1 cellular context compared by ENCODE assay signal in genomic region chr1:231107186-231107585, GRCh38.
TF ChIP-seq lines count a peak whose summit lies in the region.

No MANE protein-coding gene starts in this region.

TF ChIP-seq in GM23338, 12 proteins besides CTCF, POLR2A, EP300 and RAD21 (continued from another document):
- TF ChIP-seq, protein P1, sequence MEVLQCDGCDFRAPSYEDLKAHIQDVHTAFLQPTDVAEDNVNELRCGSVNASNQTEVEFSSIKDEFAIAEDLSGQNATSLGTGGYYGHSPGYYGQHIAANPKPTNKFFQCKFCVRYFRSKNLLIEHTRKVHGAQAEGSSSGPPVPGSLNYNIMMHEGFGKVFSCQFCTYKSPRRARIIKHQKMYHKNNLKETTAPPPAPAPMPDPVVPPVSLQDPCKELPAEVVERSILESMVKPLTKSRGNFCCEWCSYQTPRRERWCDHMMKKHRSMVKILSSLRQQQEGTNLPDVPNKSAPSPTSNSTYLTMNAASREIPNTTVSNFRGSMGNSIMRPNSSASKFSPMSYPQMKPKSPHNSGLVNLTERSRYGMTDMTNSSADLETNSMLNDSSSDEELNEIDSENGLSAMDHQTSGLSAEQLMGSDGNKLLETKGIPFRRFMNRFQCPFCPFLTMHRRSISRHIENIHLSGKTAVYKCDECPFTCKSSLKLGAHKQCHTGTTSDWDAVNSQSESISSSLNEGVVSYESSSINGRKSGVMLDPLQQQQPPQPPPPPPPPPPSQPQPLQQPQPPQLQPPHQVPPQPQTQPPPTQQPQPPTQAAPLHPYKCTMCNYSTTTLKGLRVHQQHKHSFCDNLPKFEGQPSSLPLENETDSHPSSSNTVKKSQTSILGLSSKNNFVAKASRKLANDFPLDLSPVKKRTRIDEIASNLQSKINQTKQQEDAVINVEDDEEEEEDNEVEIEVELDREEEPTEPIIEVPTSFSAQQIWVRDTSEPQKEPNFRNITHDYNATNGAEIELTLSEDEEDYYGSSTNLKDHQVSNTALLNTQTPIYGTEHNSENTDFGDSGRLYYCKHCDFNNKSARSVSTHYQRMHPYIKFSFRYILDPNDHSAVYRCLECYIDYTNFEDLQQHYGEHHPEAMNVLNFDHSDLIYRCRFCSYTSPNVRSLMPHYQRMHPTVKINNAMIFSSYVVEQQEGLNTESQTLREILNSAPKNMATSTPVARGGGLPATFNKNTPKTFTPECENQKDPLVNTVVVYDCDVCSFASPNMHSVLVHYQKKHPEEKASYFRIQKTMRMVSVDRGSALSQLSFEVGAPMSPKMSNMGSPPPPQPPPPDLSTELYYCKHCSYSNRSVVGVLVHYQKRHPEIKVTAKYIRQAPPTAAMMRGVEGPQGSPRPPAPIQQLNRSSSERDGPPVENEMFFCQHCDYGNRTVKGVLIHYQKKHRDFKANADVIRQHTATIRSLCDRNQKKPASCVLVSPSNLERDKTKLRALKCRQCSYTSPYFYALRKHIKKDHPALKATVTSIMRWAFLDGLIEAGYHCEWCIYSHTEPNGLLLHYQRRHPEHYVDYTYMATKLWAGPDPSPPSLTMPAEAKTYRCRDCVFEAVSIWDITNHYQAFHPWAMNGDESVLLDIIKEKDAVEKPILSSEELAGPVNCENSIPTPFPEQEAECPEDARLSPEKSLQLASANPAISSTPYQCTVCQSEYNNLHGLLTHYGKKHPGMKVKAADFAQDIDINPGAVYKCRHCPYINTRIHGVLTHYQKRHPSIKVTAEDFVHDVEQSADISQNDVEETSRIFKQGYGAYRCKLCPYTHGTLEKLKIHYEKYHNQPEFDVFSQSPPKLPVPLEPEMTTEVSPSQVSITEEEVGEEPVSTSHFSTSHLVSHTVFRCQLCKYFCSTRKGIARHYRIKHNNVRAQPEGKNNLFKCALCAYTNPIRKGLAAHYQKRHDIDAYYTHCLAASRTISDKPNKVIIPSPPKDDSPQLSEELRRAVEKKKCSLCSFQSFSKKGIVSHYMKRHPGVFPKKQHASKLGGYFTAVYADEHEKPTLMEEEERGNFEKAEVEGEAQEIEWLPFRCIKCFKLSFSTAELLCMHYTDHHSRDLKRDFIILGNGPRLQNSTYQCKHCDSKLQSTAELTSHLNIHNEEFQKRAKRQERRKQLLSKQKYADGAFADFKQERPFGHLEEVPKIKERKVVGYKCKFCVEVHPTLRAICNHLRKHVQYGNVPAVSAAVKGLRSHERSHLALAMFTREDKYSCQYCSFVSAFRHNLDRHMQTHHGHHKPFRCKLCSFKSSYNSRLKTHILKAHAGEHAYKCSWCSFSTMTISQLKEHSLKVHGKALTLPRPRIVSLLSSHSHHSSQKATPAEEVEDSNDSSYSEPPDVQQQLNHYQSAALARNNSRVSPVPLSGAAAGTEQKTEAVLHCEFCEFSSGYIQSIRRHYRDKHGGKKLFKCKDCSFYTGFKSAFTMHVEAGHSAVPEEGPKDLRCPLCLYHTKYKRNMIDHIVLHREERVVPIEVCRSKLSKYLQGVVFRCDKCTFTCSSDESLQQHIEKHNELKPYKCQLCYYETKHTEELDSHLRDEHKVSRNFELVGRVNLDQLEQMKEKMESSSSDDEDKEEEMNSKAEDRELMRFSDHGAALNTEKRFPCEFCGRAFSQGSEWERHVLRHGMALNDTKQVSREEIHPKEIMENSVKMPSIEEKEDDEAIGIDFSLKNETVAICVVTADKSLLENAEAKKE (CRISPR knock-in tag; IDR thresholded peaks at IDR 0.05) = no peak
- no peak for TF ChIP-seq POLR2AphosphoS5 (IDR thresholded peaks at IDR 0.05; ENCODE audit: low read depth)
- no peak for TF ChIP-seq ZNF331 (CRISPR knock-in tag; IDR thresholded peaks at IDR 0.05; ENCODE audit: low read depth)
- no peak for TF ChIP-seq JUNB (IDR thresholded peaks at IDR 0.05; ENCODE audit: unreplicated experiment)
- TF ChIP-seq CREB1 (CRISPR knock-in tag; IDR thresholded peaks at IDR 0.05; ENCODE audit: low read depth) = no peak
- no peak for TF ChIP-seq STAT1 (IDR thresholded peaks at IDR 0.05; ENCODE audit: unreplicated experiment)
- no peak for TF ChIP-seq EZH2phosphoT487 (IDR thresholded peaks at IDR 0.05; ENCODE audit: unreplicated experiment)
- no peak for TF ChIP-seq NANOG (IDR thresholded peaks at IDR 0.05; ENCODE audit: borderline replicate concordance)
- no peak for TF ChIP-seq ETS1 (IDR thresholded peaks at IDR 0.05)
TF ChIP-seq in GM23338: peak in this region for 0.
